In genomic region chr5:37837101-37838032, GRCh38 we compare ENCODE assay signal across 8 cellular contexts. TPM values are rescaled to one million over a fixed set of nuclear protein-coding genes. Genes with fewer than 3 reads are reported as not detected.
DNase-seq lines count a peak whose midpoint lies in the region; ATAC-seq and TF ChIP-seq lines count a peak whose summit lies in the region.

No MANE protein-coding gene starts in this region.

- no peaks in the 10 kb centered on the region; the same call in 1 of the 2 replicates for H3K4me1 ChIP-seq in Caco-2

- H3K4me3 Mint-ChIP-seq in Caco-2 (ENCODE audit: unreplicated experiment), result no peak overlapping the region

- H3K9me3 Mint-ChIP-seq in Caco-2 (ENCODE audit: unreplicated experiment), result no peaks in the 10 kb centered on the region

- TF ChIP-seq CTCF in LNCAP (IDR thresholded peaks at IDR 0.05) (peak; percentile 77), Caco-2 (IDR thresholded peaks at IDR 0.05; ENCODE audit: insufficient read depth in 1 of 2, low read depth in 1 of 2, low read length in 1 of 2, severe bottlenecking in 1 of 2, unreplicated experiment in 1 of 2) (no peak)

- H3K4me3 ChIP-seq in Caco-2 (ENCODE audit: low read depth, low read length), result no peak overlapping the region

- H3K36me3 ChIP-seq in Caco-2 (ENCODE audit: control insufficient read depth, insufficient read depth, low read length), result no peaks in the 10 kb centered on the region

- peak; percentile 65 for ATAC-seq in GM21717 (IDR thresholded peaks at IDR 0.05; ENCODE audit: unreplicated experiment)

- POLR2A ChIA-PET in Caco-2 (lab: Charles Lee), result no interaction called here

- 0 out of 2 replicates have a peak, but pooled peaks cover 1% of the 10 kb centered on the region for H3K27me3 ChIP-seq in Caco-2 (replicated peaks; ENCODE audit: control insufficient read depth, insufficient read depth, low read length)

- no peaks in the 10 kb centered on the region for H3K4me1 Mint-ChIP-seq in Caco-2 (ENCODE audit: low read depth, unreplicated experiment)

- H3K27me3 Mint-ChIP-seq in Caco-2 (ENCODE audit: insufficient read depth, unreplicated experiment), result peaks cover 6% of the 10 kb centered on the region

- H3K27ac Mint-ChIP-seq in Caco-2 (ENCODE audit: unreplicated experiment), result no peak overlapping the region

- CTCF ChIA-PET in Caco-2 (lab: Charles Lee), result interaction anchor here (0.6 kb wide), 1 partner anchor 938 kb away, joined by 3 read pairs; no protein-coding TSS in a partner anchor

- H3K36me3 Mint-ChIP-seq in Caco-2 (ENCODE audit: insufficient read depth, unreplicated experiment), result no peaks in the 10 kb centered on the region

- DNase-seq in Daoy (ENCODE audit: low read depth) (peak; percentile 86), T1000 (lab: John Stamatoyannopoulos, UW) (peak; percentile 82), cerebellar cortex (ENCODE audit: low spot score) (peak; percentile 68), left kidney (ENCODE audit: low read depth, low spot score) (peak; percentile 92), Caco-2 (no peak)
- DNase-seq in stimulated activated CD4-positive, alpha-beta T cell treated with anti-CD3 and anti-CD28 coated beads, Interleukin-1b, Interleukin-23, amount 100 ng/mL, for 4 hours (ENCODE audit: low read depth in 2 of 2), result peak; percentile 9 to 56

- no TSS peak for BruUV-seq in Caco-2 (replicated peaks; lab: Mats Ljungman, UMichigan)

- intact Hi-C loops in Caco-2 (cut with micrococcal nuclease; ENCODE audit: unreplicated experiment), result no loop called here

- peaks cover 3% of the 10 kb centered on the region; the same call in 1 of the 2 replicates for H3K9me3 ChIP-seq in Caco-2

RNA-seq across cellular contexts. Expression of gene GDNF, which starts 2.5 kb away (rescaled TPM):
- total RNA-seq in Daoy (2014; rRNA removed; shearing (Covaris generic)), result 1.7 and 1.8 TPM in 2 replicates
- total RNA-seq in Caco-2 (2022), result not detected in 2 replicates

Comparison
In these comparisons a context has a peak if more than half of its experiments do, and no peak if none do; other contexts are left out.
1. DNase-seq: peak in Daoy (single experiment), T1000 (single experiment), cerebellar cortex (single experiment), left kidney (single experiment) and stimulated activated CD4-positive, alpha-beta T cell treated with anti-CD3 and anti-CD28 coated beads, Interleukin-1b, Interleukin-23, amount 100 ng/mL, for 4 hours (2 of 2); none in Caco-2 (0 of 2).